Comparison of ENCODE assay signal across 1 cellular context in genomic region chr14:74647061-74647833, GRCh38.
TF ChIP-seq lines count a peak whose summit lies in the region.

No MANE protein-coding gene starts in this region.

TF ChIP-seq in IMR-90, 13 proteins besides CTCF, POLR2A, EP300 and RAD21:
- TF ChIP-seq MXI1 (IDR thresholded peaks at IDR 0.05; ENCODE audit: borderline replicate concordance, low read depth, low read length) = no peak
- no peak for TF ChIP-seq SMC3 (IDR thresholded peaks at IDR 0.05; ENCODE audit: low read depth, low read length)
- TF ChIP-seq RFX5 (IDR thresholded peaks at IDR 0.05; ENCODE audit: low read depth, low read length) = no peak
- no peak for TF ChIP-seq MAZ (IDR thresholded peaks at IDR 0.05; ENCODE audit: borderline replicate concordance, low read depth, low read length)
- TF ChIP-seq ELK1 (IDR thresholded peaks at IDR 0.05; ENCODE audit: borderline replicate concordance, low read depth, low read length) = no peak
- no peak for TF ChIP-seq CEBPB (IDR thresholded peaks at IDR 0.05; ENCODE audit: low read depth, low read length)
- no peak for TF ChIP-seq MAFK (IDR thresholded peaks at IDR 0.05; ENCODE audit: low read depth, low read length)
- TF ChIP-seq, protein P1, sequence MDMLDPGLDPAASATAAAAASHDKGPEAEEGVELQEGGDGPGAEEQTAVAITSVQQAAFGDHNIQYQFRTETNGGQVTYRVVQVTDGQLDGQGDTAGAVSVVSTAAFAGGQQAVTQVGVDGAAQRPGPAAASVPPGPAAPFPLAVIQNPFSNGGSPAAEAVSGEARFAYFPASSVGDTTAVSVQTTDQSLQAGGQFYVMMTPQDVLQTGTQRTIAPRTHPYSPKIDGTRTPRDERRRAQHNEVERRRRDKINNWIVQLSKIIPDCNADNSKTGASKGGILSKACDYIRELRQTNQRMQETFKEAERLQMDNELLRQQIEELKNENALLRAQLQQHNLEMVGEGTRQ (IDR thresholded peaks at IDR 0.05; ENCODE audit: low read depth, low read length) = no peak
- TF ChIP-seq RCOR1 (IDR thresholded peaks at IDR 0.05; ENCODE audit: insufficient replicate concordance, low read length) = no peak
- no peak for TF ChIP-seq CHD1 (IDR thresholded peaks at IDR 0.05; ENCODE audit: low read depth, low read length)
- TF ChIP-seq BHLHE40 (IDR thresholded peaks at IDR 0.05; ENCODE audit: low read depth, low read length) = no peak
- TF ChIP-seq FOS (IDR thresholded peaks at IDR 0.05; ENCODE audit: low read depth, low read length) = no peak
- TF ChIP-seq NFE2L2 (IDR thresholded peaks at IDR 0.05; ENCODE audit: low read depth, low read length) = no peak
